Comparison of ENCODE assay signal across 1 cellular context in genomic region chr7:157991351-157991750, GRCh38.
TF ChIP-seq lines count a peak whose summit lies in the region.

No MANE protein-coding gene starts in this region.

TF ChIP-seq in H1, 55 proteins besides CTCF, POLR2A, EP300 and RAD21:
- TF ChIP-seq CHD7 (IDR thresholded peaks at IDR 0.05; ENCODE audit: insufficient replicate concordance, low read length) (no peak), TEAD4 (IDR thresholded peaks at IDR 0.05; ENCODE audit: low read depth, low read length) (no peak), SP1 (IDR thresholded peaks at IDR 0.05; ENCODE audit: low read depth, low read length) (no peak), SAP30 (IDR thresholded peaks at IDR 0.05; ENCODE audit: insufficient read depth, insufficient replicate concordance, low read length) (no peak), ASH2L (IDR thresholded peaks at IDR 0.05; ENCODE audit: low read length) (no peak), MAFK (IDR thresholded peaks at IDR 0.05; ENCODE audit: low read depth, low read length) (no peak)
